In the genomic region with DNA sequence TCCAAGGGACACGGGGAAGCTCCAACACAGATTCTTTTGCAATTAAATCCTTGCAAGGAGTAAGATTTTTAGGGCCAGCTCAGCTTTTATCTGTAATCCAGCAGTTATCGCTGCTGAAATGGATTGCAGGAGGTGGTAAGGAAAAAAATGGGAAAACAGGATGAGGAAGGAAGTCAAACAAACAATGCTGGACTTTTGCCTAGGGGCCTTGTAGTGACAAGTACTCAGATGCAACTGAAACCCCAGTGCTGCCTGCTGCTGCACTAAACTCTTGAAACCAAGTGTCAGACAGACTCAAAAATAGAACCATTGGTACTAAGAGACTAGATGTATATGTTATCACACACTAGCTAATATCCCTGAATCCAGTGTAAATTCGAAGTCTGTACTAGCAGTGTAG, we compare ENCODE assay signal across 1 cellular context.
TF ChIP-seq lines count a peak whose summit lies in the region.

No MANE protein-coding gene starts in this region.

TF ChIP-seq in HepG2, 621 proteins besides CTCF, POLR2A, EP300 and RAD21 (continued from another document):
- TF ChIP-seq, protein P1, sequence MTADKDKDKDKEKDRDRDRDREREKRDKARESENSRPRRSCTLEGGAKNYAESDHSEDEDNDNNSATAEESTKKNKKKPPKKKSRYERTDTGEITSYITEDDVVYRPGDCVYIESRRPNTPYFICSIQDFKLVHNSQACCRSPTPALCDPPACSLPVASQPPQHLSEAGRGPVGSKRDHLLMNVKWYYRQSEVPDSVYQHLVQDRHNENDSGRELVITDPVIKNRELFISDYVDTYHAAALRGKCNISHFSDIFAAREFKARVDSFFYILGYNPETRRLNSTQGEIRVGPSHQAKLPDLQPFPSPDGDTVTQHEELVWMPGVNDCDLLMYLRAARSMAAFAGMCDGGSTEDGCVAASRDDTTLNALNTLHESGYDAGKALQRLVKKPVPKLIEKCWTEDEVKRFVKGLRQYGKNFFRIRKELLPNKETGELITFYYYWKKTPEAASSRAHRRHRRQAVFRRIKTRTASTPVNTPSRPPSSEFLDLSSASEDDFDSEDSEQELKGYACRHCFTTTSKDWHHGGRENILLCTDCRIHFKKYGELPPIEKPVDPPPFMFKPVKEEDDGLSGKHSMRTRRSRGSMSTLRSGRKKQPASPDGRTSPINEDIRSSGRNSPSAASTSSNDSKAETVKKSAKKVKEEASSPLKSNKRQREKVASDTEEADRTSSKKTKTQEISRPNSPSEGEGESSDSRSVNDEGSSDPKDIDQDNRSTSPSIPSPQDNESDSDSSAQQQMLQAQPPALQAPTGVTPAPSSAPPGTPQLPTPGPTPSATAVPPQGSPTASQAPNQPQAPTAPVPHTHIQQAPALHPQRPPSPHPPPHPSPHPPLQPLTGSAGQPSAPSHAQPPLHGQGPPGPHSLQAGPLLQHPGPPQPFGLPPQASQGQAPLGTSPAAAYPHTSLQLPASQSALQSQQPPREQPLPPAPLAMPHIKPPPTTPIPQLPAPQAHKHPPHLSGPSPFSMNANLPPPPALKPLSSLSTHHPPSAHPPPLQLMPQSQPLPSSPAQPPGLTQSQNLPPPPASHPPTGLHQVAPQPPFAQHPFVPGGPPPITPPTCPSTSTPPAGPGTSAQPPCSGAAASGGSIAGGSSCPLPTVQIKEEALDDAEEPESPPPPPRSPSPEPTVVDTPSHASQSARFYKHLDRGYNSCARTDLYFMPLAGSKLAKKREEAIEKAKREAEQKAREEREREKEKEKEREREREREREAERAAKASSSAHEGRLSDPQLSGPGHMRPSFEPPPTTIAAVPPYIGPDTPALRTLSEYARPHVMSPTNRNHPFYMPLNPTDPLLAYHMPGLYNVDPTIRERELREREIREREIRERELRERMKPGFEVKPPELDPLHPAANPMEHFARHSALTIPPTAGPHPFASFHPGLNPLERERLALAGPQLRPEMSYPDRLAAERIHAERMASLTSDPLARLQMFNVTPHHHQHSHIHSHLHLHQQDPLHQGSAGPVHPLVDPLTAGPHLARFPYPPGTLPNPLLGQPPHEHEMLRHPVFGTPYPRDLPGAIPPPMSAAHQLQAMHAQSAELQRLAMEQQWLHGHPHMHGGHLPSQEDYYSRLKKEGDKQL (CRISPR knock-in tag; IDR thresholded peaks at IDR 0.05; ENCODE audit: low read depth), result no peak
- TF ChIP-seq CAMTA2 (CRISPR knock-in tag; IDR thresholded peaks at IDR 0.05; ENCODE audit: borderline replicate concordance) (no peak), MAFG (CRISPR knock-in tag; IDR thresholded peaks at IDR 0.05) (no peak), ZNF331 (CRISPR knock-in tag; IDR thresholded peaks at IDR 0.05) (peak; percentile 29; the same call in 1 of the 2 replicates)
- TF ChIP-seq, protein P2, sequence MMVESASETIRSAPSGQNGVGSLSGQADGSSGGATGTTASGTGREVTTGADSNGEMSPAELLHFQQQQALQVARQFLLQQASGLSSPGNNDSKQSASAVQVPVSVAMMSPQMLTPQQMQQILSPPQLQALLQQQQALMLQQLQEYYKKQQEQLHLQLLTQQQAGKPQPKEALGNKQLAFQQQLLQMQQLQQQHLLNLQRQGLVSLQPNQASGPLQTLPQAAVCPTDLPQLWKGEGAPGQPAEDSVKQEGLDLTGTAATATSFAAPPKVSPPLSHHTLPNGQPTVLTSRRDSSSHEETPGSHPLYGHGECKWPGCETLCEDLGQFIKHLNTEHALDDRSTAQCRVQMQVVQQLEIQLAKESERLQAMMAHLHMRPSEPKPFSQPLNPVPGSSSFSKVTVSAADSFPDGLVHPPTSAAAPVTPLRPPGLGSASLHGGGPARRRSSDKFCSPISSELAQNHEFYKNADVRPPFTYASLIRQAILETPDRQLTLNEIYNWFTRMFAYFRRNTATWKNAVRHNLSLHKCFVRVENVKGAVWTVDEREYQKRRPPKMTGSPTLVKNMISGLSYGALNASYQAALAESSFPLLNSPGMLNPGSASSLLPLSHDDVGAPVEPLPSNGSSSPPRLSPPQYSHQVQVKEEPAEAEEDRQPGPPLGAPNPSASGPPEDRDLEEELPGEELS (CRISPR knock-in tag; IDR thresholded peaks at IDR 0.05), result peak; percentile 95
- TF ChIP-seq, protein P3, sequence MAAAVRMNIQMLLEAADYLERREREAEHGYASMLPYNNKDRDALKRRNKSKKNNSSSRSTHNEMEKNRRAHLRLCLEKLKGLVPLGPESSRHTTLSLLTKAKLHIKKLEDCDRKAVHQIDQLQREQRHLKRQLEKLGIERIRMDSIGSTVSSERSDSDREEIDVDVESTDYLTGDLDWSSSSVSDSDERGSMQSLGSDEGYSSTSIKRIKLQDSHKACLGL (CRISPR knock-in tag; IDR thresholded peaks at IDR 0.05), result no peak
